8 cellular contexts compared by ENCODE assay signal in genomic region chr10:80498833-80499671, GRCh38. TPM values are rescaled to one million over a fixed set of nuclear protein-coding genes. Genes with fewer than 3 reads are reported as not detected.
DNase-seq lines count a peak whose midpoint lies in the region; ATAC-seq, FAIRE-seq and TF ChIP-seq lines count a peak whose summit lies in the region.

No MANE protein-coding gene starts in this region.

- H3K9ac ChIP-seq in Karpas-422 (ENCODE audit: low read length), result no peak overlapping the region

- H3K36me3 Mint-ChIP-seq in Caco-2 (ENCODE audit: insufficient read depth, unreplicated experiment), result peaks cover 85% of the 10 kb centered on the region
- H3K36me3 Mint-ChIP-seq in stimulated activated effector memory CD8-positive, alpha-beta T cell treated with anti-CD3 and anti-CD28 coated beads, Interleukin-12 subunit alpha, Interleukin-12 subunit beta, amount 100 ng/mL, for 72 hours, result peaks cover 32% of the 10 kb centered on the region

- no peak overlapping the region for H3K4me3 ChIP-seq in Caco-2 (ENCODE audit: low read depth, low read length)
- H3K4me3 ChIP-seq in mucosa of descending colon, result no peak overlapping the region
- H3K4me3 ChIP-seq in Karpas-422 (ENCODE audit: low read length), result no peak overlapping the region

- no TSS peak for BruUV-seq in Caco-2 (replicated peaks; lab: Mats Ljungman, UMichigan)

- no peaks in the 10 kb centered on the region for H3K9me2 ChIP-seq in Karpas-422 (replicated peaks; ENCODE audit: insufficient read depth, low read length)

- H2AFZ ChIP-seq in Karpas-422 (ENCODE audit: low read length), result no peak overlapping the region

- H3K4me1 ChIP-seq in Caco-2, result peaks cover 94% of the 10 kb centered on the region
- H3K4me1 ChIP-seq in mucosa of descending colon (ENCODE audit: low read depth), result peaks cover 66% of the 10 kb centered on the region
- H3K4me1 ChIP-seq in Karpas-422 (ENCODE audit: low read length), result no peaks in the 10 kb centered on the region

- H3K27ac ChIP-seq in Karpas-422 (ENCODE audit: low read length), result no peak overlapping the region

- intact Hi-C loops in Caco-2 (cut with micrococcal nuclease; ENCODE audit: unreplicated experiment), result no loop called here
- intact Hi-C loops in mucosa of descending colon (cut with DNase I, micrococcal nuclease), result no loop called here

- peaks cover 5% of the 10 kb centered on the region; the same call in 1 of the 2 replicates for H3K9me3 ChIP-seq in Caco-2
- H3K9me3 ChIP-seq in mucosa of descending colon, result no peaks in the 10 kb centered on the region
- H3K9me3 ChIP-seq in Karpas-422 (ENCODE audit: low read length), result peaks cover 6% of the 10 kb centered on the region; the same call in 1 of the 2 replicates

- H3K9me3 Mint-ChIP-seq in Caco-2 (ENCODE audit: unreplicated experiment), result peaks cover 9% of the 10 kb centered on the region
- peaks cover 5% of the 10 kb centered on the region for H3K9me3 Mint-ChIP-seq in stimulated activated effector memory CD8-positive, alpha-beta T cell treated with anti-CD3 and anti-CD28 coated beads, Interleukin-12 subunit alpha, Interleukin-12 subunit beta, amount 100 ng/mL, for 72 hours

- DNase-seq in Caco-2 (peak; percentile 86 to 91), M059J (ENCODE audit: low read depth) (peak; percentile 97), epidermal melanocyte (ENCODE audit: insufficient read length, low spot score) (peak; percentile 82), mucosa of descending colon (peak; percentile 80 to 90 (median 81)), Karpas-422 (no peak), D721Med (ENCODE audit: insufficient read length, low spot score) (no peak)
- DNase-seq in activated CD8-positive, alpha-beta memory T cell treated with anti-CD3 and anti-CD28 coated beads for 24 hours, result peak; percentile 86
- peak in 1 of 2 donors; percentile 76 for DNase-seq in stimulated activated effector memory CD8-positive, alpha-beta T cell treated with anti-CD3 and anti-CD28 coated beads, Interleukin-12 subunit alpha, Interleukin-12 subunit beta, amount 100 ng/mL, for 72 hours (ENCODE audit: low spot score in 2 of 2)

- FAIRE-seq in D721Med (lab: Jason Lieb, UNC), result no peak

- POLR2A ChIA-PET in Caco-2 (lab: Charles Lee), result interaction anchor here (0.6 to 1.0 kb wide), 2 partner anchors 38 to 91 kb away, joined by 3 to 8 read pairs; no protein-coding TSS in a partner anchor

- H3K4me3 Mint-ChIP-seq in Caco-2 (ENCODE audit: unreplicated experiment), result peak overlapping the region; percentile 60
- H3K4me3 Mint-ChIP-seq in stimulated activated effector memory CD8-positive, alpha-beta T cell treated with anti-CD3 and anti-CD28 coated beads, Interleukin-12 subunit alpha, Interleukin-12 subunit beta, amount 100 ng/mL, for 72 hours, result peak overlapping the region; percentile 63

- H3K36me3 ChIP-seq in Caco-2 (ENCODE audit: control insufficient read depth, insufficient read depth, low read length) (peaks cover 2% of the 10 kb centered on the region), mucosa of descending colon (ENCODE audit: low read depth) (no peaks in the 10 kb centered on the region), Karpas-422 (ENCODE audit: insufficient read depth, low read length) (no peaks in the 10 kb centered on the region)

- 0 out of 2 replicates have a peak, but pooled peaks cover 4% of the 10 kb centered on the region for H4K20me1 ChIP-seq in Karpas-422 (ENCODE audit: insufficient read depth, low read depth, low read length)

- peak; percentile 92 for ATAC-seq in mucosa of descending colon
- peak; percentile 90 for ATAC-seq in stimulated activated effector memory CD8-positive, alpha-beta T cell treated with anti-CD3 and anti-CD28 coated beads, Interleukin-12 subunit alpha, Interleukin-12 subunit beta, amount 100 ng/mL, for 72 hours

- H3K4me2 ChIP-seq in Karpas-422 (ENCODE audit: low read depth, low read length, poor library complexity, severe bottlenecking), result no peak overlapping the region

- TF ChIP-seq CTCF in Caco-2 (IDR thresholded peaks at IDR 0.05; ENCODE audit: insufficient read depth in 1 of 2, low read depth in 1 of 2, low read length in 1 of 2, severe bottlenecking in 1 of 2, unreplicated experiment in 1 of 2), result no peak
- no peak for TF ChIP-seq CTCF in mucosa of descending colon (IDR thresholded peaks at IDR 0.05)
- no peak for TF ChIP-seq CTCF in D721Med (IDR thresholded peaks at IDR 0.05; ENCODE audit: insufficient read depth, missing control alignments)

- no peaks in the 10 kb centered on the region for H3K79me2 ChIP-seq in Karpas-422 (ENCODE audit: low read length)

- peak overlapping the region; percentile 87 for H3K27ac Mint-ChIP-seq in Caco-2 (ENCODE audit: unreplicated experiment)
- H3K27ac Mint-ChIP-seq in stimulated activated effector memory CD8-positive, alpha-beta T cell treated with anti-CD3 and anti-CD28 coated beads, Interleukin-12 subunit alpha, Interleukin-12 subunit beta, amount 100 ng/mL, for 72 hours, result peak overlapping the region; percentile 86

- H3K27me3 Mint-ChIP-seq in Caco-2 (ENCODE audit: insufficient read depth, unreplicated experiment), result no peaks in the 10 kb centered on the region

- CTCF ChIA-PET in Caco-2 (lab: Charles Lee), result interaction anchor here (0.6 to 1.0 kb wide), 6 partner anchors 37 to 164 kb away, joined by 3 to 6 read pairs (median 4); no protein-coding TSS in a partner anchor

- H3K27me3 ChIP-seq in Caco-2 (replicated peaks; ENCODE audit: control insufficient read depth, insufficient read depth, low read length) (no peaks in the 10 kb centered on the region), Karpas-422 (ENCODE audit: low read length) (no peaks in the 10 kb centered on the region)

- peaks cover 86% of the 10 kb centered on the region for H3K4me1 Mint-ChIP-seq in Caco-2 (ENCODE audit: low read depth, unreplicated experiment)
- peaks cover 94% of the 10 kb centered on the region for H3K4me1 Mint-ChIP-seq in stimulated activated effector memory CD8-positive, alpha-beta T cell treated with anti-CD3 and anti-CD28 coated beads, Interleukin-12 subunit alpha, Interleukin-12 subunit beta, amount 100 ng/mL, for 72 hours

RNA-seq across cellular contexts. Expression of gene SH2D4B, which starts 38.6 kb away (rescaled TPM):
- total RNA-seq in Caco-2 (2022) (0.09 and 0.23 TPM in 2 replicates), mucosa of descending colon (not detected)
- not detected in 2 replicates for total RNA-seq in M059J (2014; rRNA removed; shearing (Covaris generic))
- total RNA-seq in Karpas-422 (2014; rRNA removed; shearing (Covaris generic); ENCODE audit: low replicate concordance), result 0.07 TPM in 1 of 2 replicates, not detected in the other

RNA-seq across cellular contexts. Expression of gene TSPAN14, which starts 44.9 kb away (rescaled TPM):
- total RNA-seq in Caco-2 (2022) (138 and 140 TPM in 2 replicates), mucosa of descending colon (10 to 100 TPM; 75.5 to 96.5 (median 81.0) TPM)
- 32.0 and 44.4 TPM in 2 replicates for total RNA-seq in M059J (2014; rRNA removed; shearing (Covaris generic))
- total RNA-seq in Karpas-422 (2014; rRNA removed; shearing (Covaris generic); ENCODE audit: low replicate concordance), result 3.4 TPM in 2 replicates

Comparison
In these comparisons a context has a peak if more than half of its experiments do, and no peak if none do; other contexts are left out.
1. DNase-seq: peak in Caco-2 (2 of 2), M059J (single experiment), activated CD8-positive, alpha-beta memory T cell treated with anti-CD3 and anti-CD28 coated beads for 24 hours (single experiment), epidermal melanocyte (single experiment) and mucosa of descending colon (3 of 3); none in Karpas-422 (single experiment) and D721Med (single experiment).